8 cellular contexts compared by ENCODE assay signal in genomic region chr1:180156201-180156600, GRCh38. TPM values are rescaled to one million over a fixed set of nuclear protein-coding genes. Genes with fewer than 3 reads are reported as not detected.
DNase-seq lines count a peak whose midpoint lies in the region; ATAC-seq and TF ChIP-seq lines count a peak whose summit lies in the region.

No MANE protein-coding gene starts in this region.

- no peak for ATAC-seq in GM21737 (IDR thresholded peaks at IDR 0.05; ENCODE audit: unreplicated experiment)
- ATAC-seq in GM18519 (IDR thresholded peaks at IDR 0.05; ENCODE audit: low FRiP score, unreplicated experiment), result no peak

- H3K4me1 ChIP-seq in HUES6 (ENCODE audit: control insufficient read depth, insufficient read depth, low read length) (peaks cover 21% of the 10 kb centered on the region), mucosa of stomach (ENCODE audit: control insufficient read depth, insufficient read depth, low read length) (peaks cover 51% of the 10 kb centered on the region)

- H3K9ac ChIP-seq in HUES6 (ENCODE audit: low read length) (no peak overlapping the region), mucosa of stomach (ENCODE audit: low read length) (peak overlapping the region; percentile 89)

- H3K36me3 ChIP-seq in HUES6 (ENCODE audit: control insufficient read depth, insufficient read depth, low read length), result no peaks in the 10 kb centered on the region
- H3K36me3 ChIP-seq in brain microvascular endothelial cell (replicated peaks), result no peaks in the 10 kb centered on the region
- H3K36me3 ChIP-seq in mucosa of stomach (ENCODE audit: control insufficient read depth, insufficient read depth, low read length), result no peaks in the 10 kb centered on the region

- in situ Hi-C loops in brain microvascular endothelial cell (cut with HindIII; ENCODE audit: low pct_ligation_motif_present, low sequenced_read_pairs), result no loop called here

- H3K27me3 ChIP-seq in AG04450 (ENCODE audit: control insufficient read depth, insufficient read depth, low read length), result no peaks in the 10 kb centered on the region
- peaks cover 29% of the 10 kb centered on the region for H3K27me3 ChIP-seq in HUES6 (ENCODE audit: control insufficient read depth, insufficient read depth, low read length)
- no peaks in the 10 kb centered on the region for H3K27me3 ChIP-seq in brain microvascular endothelial cell (replicated peaks)
- no peaks in the 10 kb centered on the region for H3K27me3 ChIP-seq in mucosa of stomach (ENCODE audit: control insufficient read depth, insufficient read depth, low read length)

- POLR2A ChIA-PET in AG04450 (lab: Yijun Ruan, JAX), result interaction anchor here (0.9 to 3.9 kb wide), 3 partner anchors 58 to 59 kb away, joined by 3 to 27 read pairs (median 4); no protein-coding TSS in a partner anchor

- TF ChIP-seq CTCF in AG04450 (IDR thresholded peaks at IDR 0.05; ENCODE audit: low read depth, low read length) (no peak), brain microvascular endothelial cell (IDR thresholded peaks at IDR 0.05; ENCODE audit: low read depth, low read length, missing control alignments) (no peak)

- H3K27ac ChIP-seq in AG04450 (ENCODE audit: low read depth, low read length) (peak overlapping the region; percentile 53), HUES6 (ENCODE audit: low read depth, low read length) (no peak overlapping the region), brain microvascular endothelial cell (peak overlapping the region; percentile 48)

- H3K4me3 ChIP-seq in AG04450 (ENCODE audit: low read depth, low read length) (peak overlapping the region; percentile 100), HUES6 (ENCODE audit: low read depth, low read length) (peak overlapping the region; percentile 99), brain microvascular endothelial cell (ENCODE audit: low read depth, low read length) (peak overlapping the region; percentile 20), mucosa of stomach (ENCODE audit: low read length) (peak overlapping the region; percentile 85)

- CTCF ChIA-PET in AG04450 (lab: Charles Lee), result interaction anchor here (1.9 kb wide), 1 partner anchor 289 kb away, joined by 4 read pairs; no protein-coding TSS in a partner anchor

- no peak for DNase-seq in AG04450 (ENCODE audit: low read depth, low spot score)
- DNase-seq in brain microvascular endothelial cell, result no peak
- DNase-seq in mucosa of gallbladder (ENCODE audit: low spot score), result no peak
- DNase-seq in HT-29 (ENCODE audit: low spot score), result no peak

- H3K9me3 ChIP-seq in AG04450 (ENCODE audit: control insufficient read depth, insufficient read depth, low read length), result peaks cover 3% of the 10 kb centered on the region; the same call in 1 of the 2 replicates
- H3K9me3 ChIP-seq in HUES6 (ENCODE audit: control insufficient read depth, insufficient read depth, low read depth, low read length), result no peaks in the 10 kb centered on the region
- H3K9me3 ChIP-seq in mucosa of stomach (ENCODE audit: control insufficient read depth, low read length), result no peaks in the 10 kb centered on the region

RNA-seq across cellular contexts. Expression of gene QSOX1, which starts 1.5 kb away (rescaled TPM):
- 1,269 and 1,338 TPM in 2 replicates for polyA plus RNA-seq in AG04450 (2011; rRNA removed)
- 337 and 391 TPM in 2 replicates for polyA minus RNA-seq in AG04450 (2011; rRNA and poly(A)+ RNA removed)
- total RNA-seq in mucosa of gallbladder, result 395 TPM
- total RNA-seq in HT-29 (2014; rRNA removed; shearing (Covaris generic)), result 95.9 and 99.4 TPM in 2 replicates

Comparison
In these comparisons a context has a peak if more than half of its experiments do, and no peak if none do; other contexts are left out.
1. H3K4me3 ChIP-seq: peak in every context shown above with its lines; median percentile 100 in AG04450; 99 in HUES6; 85 in mucosa of stomach; 20 in brain microvascular endothelial cell.